Comparison of ENCODE assay signal across 16 cellular contexts in genomic region chr1:206504363-206504713, GRCh38. TPM values are rescaled to one million over a fixed set of nuclear protein-coding genes. Genes with fewer than 3 reads are reported as not detected.
DNase-seq lines count a peak whose midpoint lies in the region; ATAC-seq and TF ChIP-seq lines count a peak whose summit lies in the region.
"Had no signal": no experiment of that assay in that cellular context is flagged by ENCODE, and none has a peak within 500 bp of the region (broad histone marks: within the 10 kb centered on the region; RNA-seq: fewer than 3 reads in every experiment).

No MANE protein-coding gene starts in this region.

- peaks cover 1% of the 10 kb centered on the region for H3K36me3 Mint-ChIP-seq in activated naive CD8-positive, alpha-beta T cell treated with anti-CD3 and anti-CD28 coated beads for 36 hours
- H3K36me3 Mint-ChIP-seq: memory B cell had no signal

- ATAC-seq in HCT116 = 0 out of 2 replicates have a peak, but pooled peaks have one; percentile 1
- ATAC-seq in HG02938 (IDR thresholded peaks at IDR 0.05; ENCODE audit: unreplicated experiment) = no peak

- H3K27me3 ChIP-seq in BLaER1 = peaks cover 24% of the 10 kb centered on the region
- no peaks in the 10 kb centered on the region for H3K27me3 ChIP-seq in HCT116 (ENCODE audit: insufficient read depth, low read length)
- H3K27me3 ChIP-seq: cardiac muscle cell, foreskin keratinocyte had no signal

- 14 to 27% methylated on average over 3 of the region's 3 CpGs for WGBS in lower leg skin, 2 donors

- peak overlapping the region; percentile 5 for H3K27ac Mint-ChIP-seq in activated naive CD8-positive, alpha-beta T cell treated with anti-CD3 and anti-CD28 coated beads for 36 hours
- H3K27ac Mint-ChIP-seq: memory B cell had no signal

- peaks cover 79% of the 10 kb centered on the region for H3K4me1 ChIP-seq in BLaER1
- H3K4me1 ChIP-seq in HCT116 (ENCODE audit: control insufficient read depth in 1 of 2, insufficient read depth in 2 of 2, low read length in 2 of 2) = peaks cover 42 to 79% of the 10 kb centered on the region in 2 experiments

- no peaks in the 10 kb centered on the region for H3K9me2 ChIP-seq in HCT116 (ENCODE audit: insufficient read depth)

- CTCF ChIA-PET in HCT116 (lab: Charles Lee) = interaction anchor here (1.2 to 1.3 kb wide), 3 partner anchors 14 to 131 kb away, joined by 3 to 8 read pairs (median 4); partner anchors contain the start of gene DYRK3

- H3K79me2 ChIP-seq in HCT116 (ENCODE audit: insufficient read depth, low read length) = no peaks in the 10 kb centered on the region

- H3K4me2 ChIP-seq in BLaER1 = peak overlapping the region; percentile 99
- peak overlapping the region; percentile 76 for H3K4me2 ChIP-seq in HCT116 (ENCODE audit: low read length)

- POLR2A ChIA-PET in HCT116 (lab: Charles Lee) = no interaction called here

- H3K4me3 Mint-ChIP-seq in activated naive CD8-positive, alpha-beta T cell treated with anti-CD3 and anti-CD28 coated beads for 36 hours = no peak overlapping the region
- H3K4me3 Mint-ChIP-seq: memory B cell had no signal

- no peaks in the 10 kb centered on the region for H3K9me3 Mint-ChIP-seq in activated naive CD8-positive, alpha-beta T cell treated with anti-CD3 and anti-CD28 coated beads for 36 hours
- H3K9me3 Mint-ChIP-seq: CD4-positive, CD25-positive, alpha-beta regulatory T cell; memory B cell had no signal

- no TSS peak for BruUV-seq in HCT116 (replicated peaks; lab: Mats Ljungman, UMichigan)

- 0 out of 2 replicates have a peak overlapping the region, but pooled peaks have one; percentile 28 for H3K27ac ChIP-seq in BLaER1
- H3K27ac ChIP-seq in HCT116 (ENCODE audit: low read depth, low read length) = no peak overlapping the region
- H3K27ac ChIP-seq: cardiac muscle cell had no signal

- peak overlapping the region; percentile 36 for H2AFZ ChIP-seq in HCT116 (ENCODE audit: low read depth, low read length, poor library complexity, severe bottlenecking)

- RAD21 ChIA-PET in HCT116 (lab: Charles Lee; ENCODE audit: low non-redundant PET in 1 of 2, low total read pairs in 2 of 2, uncharacterized antibody in 2 of 2, unreplicated experiment in 2 of 2) = interaction anchor here (0.6 to 0.9 kb wide), 2 partner anchors 12 to 160 kb away, joined by 3 read pairs; no protein-coding TSS in a partner anchor

- H4K20me1 ChIP-seq in BLaER1 = peaks cover 18% of the 10 kb centered on the region
- no peaks in the 10 kb centered on the region for H4K20me1 ChIP-seq in HCT116 (ENCODE audit: insufficient read depth)

- TF ChIP-seq POLR2A in HCT116 (IDR thresholded peaks at IDR 0.05; ENCODE audit: borderline replicate concordance, extremely low read depth, insufficient read depth, insufficient read length) = no peak
- no peak for TF ChIP-seq POLR2A in lower leg skin (IDR thresholded peaks at IDR 0.05)

- 0 out of 2 replicates have a peak, but pooled peaks cover under 1% of the 10 kb centered on the region for H3K36me3 ChIP-seq in BLaER1
- H3K36me3 ChIP-seq in HCT116 (ENCODE audit: control insufficient read depth in 1 of 2, insufficient read depth in 2 of 2, low read length in 2 of 2) = no peaks in the 10 kb centered on the region
- H3K36me3 ChIP-seq: cardiac muscle cell had no signal

- H3K4me1 Mint-ChIP-seq in activated naive CD8-positive, alpha-beta T cell treated with anti-CD3 and anti-CD28 coated beads for 36 hours = peaks cover 53% of the 10 kb centered on the region

- peak overlapping the region; percentile 13; the same call in 1 of the 2 replicates for H3K9ac ChIP-seq in BLaER1
- H3K9ac ChIP-seq in HCT116 (ENCODE audit: low read length) = peak overlapping the region; percentile 28

- TF ChIP-seq RAD21 in HCT116 (IDR thresholded peaks at IDR 0.05; ENCODE audit: low read depth) = no peak

- TF ChIP-seq CTCF in HCT116 (IDR thresholded peaks at IDR 0.05 in 2 of 3, conservative IDR thresholded peaks at IDR 0.05 in 1 of 3; ENCODE audit: borderline replicate concordance in 1 of 3, insufficient read depth in 1 of 3, low read depth in 2 of 3, low read length in 2 of 3) (no peak), lower leg skin (IDR thresholded peaks at IDR 0.05) (no peak)

- H3K9me3 ChIP-seq in BLaER1 (no peaks in the 10 kb centered on the region), HCT116 (ENCODE audit: control insufficient read depth in 1 of 2, insufficient read depth in 1 of 2, low read depth in 1 of 2, low read length in 2 of 2) (no peaks in the 10 kb centered on the region)

- H3K4me3 ChIP-seq in BLaER1 (0 out of 2 replicates have a peak overlapping the region, but pooled peaks have one; percentile 24), HCT116 (replicated peaks in 1 of 2; ENCODE audit: low read depth in 1 of 2, low read length in 2 of 2) (peak overlapping the region in 1 of 2 experiments; percentile 28; a peak in 2 of 4 replicates), lower leg skin (ENCODE audit: low read depth, poor library complexity, severe bottlenecking) (no peak overlapping the region)
- H3K4me3 ChIP-seq: cardiac muscle cell had no signal

- H3K27me3 Mint-ChIP-seq in activated naive CD8-positive, alpha-beta T cell treated with anti-CD3 and anti-CD28 coated beads for 36 hours = peaks cover 19% of the 10 kb centered on the region

- DNase-seq in HCT116 (ENCODE audit: low read depth, low spot score) (no peak), posterior vena cava (ENCODE audit: low spot score) (peak; percentile 34), iPS-NIHi11 (ENCODE audit: low spot score) (no peak), lower leg skin (ENCODE audit: low spot score in 2 of 2) (no peak)
- no peak for DNase-seq in activated naive CD8-positive, alpha-beta T cell treated with anti-CD3 and anti-CD28 coated beads for 36 hours
- DNase-seq: activated naive CD4-positive, alpha-beta T cell; CD4-positive, CD25-positive, alpha-beta regulatory T cell; NCI-H2081; NCI-H774; RPMI8226; small intestine had no signal

- intact Hi-C loops in HCT116 (cut with micrococcal nuclease) = no loop called here
- intact Hi-C loops in posterior vena cava (cut with DNase I) = no loop called here
- intact Hi-C loops in lower leg skin (cut with DNase I; ENCODE audit: low total_unique reads) = no loop called here

TF ChIP-seq in HCT116, 20 proteins besides CTCF, POLR2A, EP300 and RAD21:
- TF ChIP-seq FOSL1 (IDR thresholded peaks at IDR 0.05; ENCODE audit: low read depth) (no peak), TCF7L2 (IDR thresholded peaks at IDR 0.05; ENCODE audit: borderline replicate concordance, extremely low read depth, insufficient read depth, insufficient read length) (no peak)
TF ChIP-seq in HCT116: peak in this region for 0.

RNA-seq across cellular contexts. Expression of gene RASSF5, which starts 3.0 kb away (rescaled TPM):
- total RNA-seq in HCT116 (2021; ENCODE audit: unreplicated experiment) = 5.4 TPM
- 3.9 and 4.5 TPM in 2 replicates for polyA plus RNA-seq in HCT116 (2012)
- total RNA-seq in activated naive CD8-positive, alpha-beta T cell treated with anti-CD3 and anti-CD28 coated beads for 36 hours = 100 to 1,000 TPM; 223 to 226 TPM
- 10 to 100 TPM; 11.0 to 13.3 TPM for total RNA-seq in posterior vena cava
- 100 to 1,000 TPM in 1 of 4 donors, 10 to 100 TPM in 3; 81.3 to 102 (median 86.1) TPM for total RNA-seq in lower leg skin

RNA-seq across cellular contexts. Expression of gene IKBKE, which starts 34.1 kb away (rescaled TPM):
- total RNA-seq in HCT116 (2021; ENCODE audit: unreplicated experiment) (5.1 TPM), posterior vena cava (1 to 10 TPM; 4.8 to 6.5 TPM), lower leg skin (10 to 100 TPM in 3 of 4 donors, 1 to 10 TPM in 1; 6.1 to 21.4 (median 12.2) TPM)
- polyA plus RNA-seq in HCT116 (2012) = 3.5 TPM in 2 replicates
- 10 to 100 TPM; 18.7 to 19.8 TPM for total RNA-seq in activated naive CD8-positive, alpha-beta T cell treated with anti-CD3 and anti-CD28 coated beads for 36 hours

Comparison
In these comparisons a context has a peak if more than half of its experiments do, and no peak if none do; other contexts are left out.
1. RNA of gene RASSF5, which starts 3.0 kb away (total RNA-seq): 223 to 226 TPM in activated naive CD8-positive, alpha-beta T cell treated with anti-CD3 and anti-CD28 coated beads for 36 hours and 81.3 to 102 TPM in lower leg skin; 11.0 to 13.3 TPM in posterior vena cava and 5.4 TPM in HCT116 (single experiment); every median in the first group is over 4 times any median in the second.